12 cellular contexts compared by ENCODE assay signal in genomic region chr2:130985831-130986649, GRCh38.
"Had no signal": no experiment of that assay in that cellular context is flagged by ENCODE, and none has a peak within 500 bp of the region (broad histone marks: within the 10 kb centered on the region; RNA-seq: fewer than 3 reads in every experiment).

No MANE protein-coding gene starts in this region.

- DNase-seq: activated CD4-positive, alpha-beta memory T cell treated with anti-CD3 and anti-CD28 coated beads for 36 hours; activated naive CD4-positive, alpha-beta T cell treated with anti-CD3 and anti-CD28 coated beads, Interleukin-2, amount 10 ng/mL, durations not matched to agents 7 days and 5 days; activated T-cell treated with anti-CD3 and anti-CD28 coated beads, Interleukin-2, amount 50 U/mL, for 24 hours; adrenal gland; left cardiac atrium; T-cell; T-helper 9 cell; tibial artery had no signal

- H3K4me1 ChIP-seq: gastroesophageal sphincter, parathyroid adenoma, tibial artery had no signal

- H2AFZ ChIP-seq: parathyroid adenoma had no signal

- H3K9me3 ChIP-seq: adrenal gland, gastroesophageal sphincter, tibial artery had no signal

- H3K4me3 ChIP-seq: adrenal gland, cardiac muscle cell, gastroesophageal sphincter, lung, tibial artery had no signal

- H3K27ac ChIP-seq: adrenal gland, cardiac muscle cell, gastroesophageal sphincter, parathyroid adenoma, tibial artery had no signal

- H3K9ac ChIP-seq: parathyroid adenoma had no signal

- H3K36me3 ChIP-seq: adrenal gland, cardiac muscle cell, gastroesophageal sphincter, tibial artery had no signal

- ATAC-seq: gastroesophageal sphincter, left cardiac atrium, T-cell had no signal

- H3K27me3 ChIP-seq: adrenal gland, cardiac muscle cell, gastroesophageal sphincter, tibial artery had no signal
